ENCODE assay signal across 1 cellular context in genomic region chr16:80969114-80969484, GRCh38.
TF ChIP-seq lines count a peak whose summit lies in the region.

No MANE protein-coding gene starts in this region.

TF ChIP-seq in GM23338, 12 proteins besides CTCF, POLR2A, EP300 and RAD21 (continued from another document):
- TF ChIP-seq ZNF462 (CRISPR knock-in tag; IDR thresholded peaks at IDR 0.05) = no peak
- no peak for TF ChIP-seq REST (IDR thresholded peaks at IDR 0.05; ENCODE audit: unreplicated experiment)
- no peak for TF ChIP-seq ETS1 (IDR thresholded peaks at IDR 0.05)
- no peak for TF ChIP-seq NANOG (IDR thresholded peaks at IDR 0.05; ENCODE audit: borderline replicate concordance)
- TF ChIP-seq ZNF331 (CRISPR knock-in tag; IDR thresholded peaks at IDR 0.05; ENCODE audit: low read depth) = no peak
- no peak for TF ChIP-seq CREB1 (CRISPR knock-in tag; IDR thresholded peaks at IDR 0.05; ENCODE audit: low read depth)
